ENCODE assay signal across 1 cellular context in the genomic region with DNA sequence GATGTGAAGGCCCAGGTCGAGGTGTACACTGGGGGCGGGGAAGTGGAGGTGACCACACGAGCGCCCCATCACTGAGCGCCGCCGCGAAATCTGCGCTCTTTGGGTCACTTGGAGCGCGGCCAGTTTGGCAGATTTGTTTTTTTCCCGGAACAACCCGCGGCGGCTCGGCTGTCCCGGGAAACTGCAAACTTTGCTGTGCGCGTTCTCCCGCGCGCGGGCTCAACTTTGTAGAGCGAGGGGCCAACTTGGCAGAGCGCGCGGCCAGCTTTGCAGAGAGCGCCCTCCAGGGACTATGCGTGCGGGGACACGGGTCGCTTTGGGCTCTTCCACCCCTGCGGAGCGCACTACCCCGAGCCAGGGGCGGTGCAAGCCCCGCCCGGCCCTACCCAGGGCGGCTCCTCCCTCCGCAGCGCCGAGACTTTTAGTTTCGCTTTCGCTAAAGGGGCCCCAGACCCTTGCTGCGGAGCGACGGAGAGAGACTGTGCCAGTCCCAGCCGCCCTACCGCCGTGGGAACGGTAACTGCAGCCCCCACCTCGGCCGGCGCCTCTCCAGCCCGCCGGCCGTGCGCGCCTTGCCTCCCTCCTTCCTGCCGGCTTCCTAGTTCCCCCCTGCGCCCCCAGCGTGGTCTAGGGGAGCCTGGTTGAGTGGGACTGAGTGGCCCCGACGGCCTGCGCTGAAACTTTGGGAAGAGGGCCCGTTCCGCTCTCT.
A peak's percentile ranks its signal among the peaks of the same experiment; 100 is the strongest.
TF ChIP-seq lines count a peak whose summit lies in the region.

CASP7 (plus strand) TSS at position 450 of the 709 bp plus-strand sequence. CDS start 17,582 bp downstream, outside the sequence.

TF ChIP-seq in HEK293, 187 proteins besides CTCF, POLR2A, EP300 and RAD21 (continued from another document and continues in another):
- TF ChIP-seq, protein P1, sequence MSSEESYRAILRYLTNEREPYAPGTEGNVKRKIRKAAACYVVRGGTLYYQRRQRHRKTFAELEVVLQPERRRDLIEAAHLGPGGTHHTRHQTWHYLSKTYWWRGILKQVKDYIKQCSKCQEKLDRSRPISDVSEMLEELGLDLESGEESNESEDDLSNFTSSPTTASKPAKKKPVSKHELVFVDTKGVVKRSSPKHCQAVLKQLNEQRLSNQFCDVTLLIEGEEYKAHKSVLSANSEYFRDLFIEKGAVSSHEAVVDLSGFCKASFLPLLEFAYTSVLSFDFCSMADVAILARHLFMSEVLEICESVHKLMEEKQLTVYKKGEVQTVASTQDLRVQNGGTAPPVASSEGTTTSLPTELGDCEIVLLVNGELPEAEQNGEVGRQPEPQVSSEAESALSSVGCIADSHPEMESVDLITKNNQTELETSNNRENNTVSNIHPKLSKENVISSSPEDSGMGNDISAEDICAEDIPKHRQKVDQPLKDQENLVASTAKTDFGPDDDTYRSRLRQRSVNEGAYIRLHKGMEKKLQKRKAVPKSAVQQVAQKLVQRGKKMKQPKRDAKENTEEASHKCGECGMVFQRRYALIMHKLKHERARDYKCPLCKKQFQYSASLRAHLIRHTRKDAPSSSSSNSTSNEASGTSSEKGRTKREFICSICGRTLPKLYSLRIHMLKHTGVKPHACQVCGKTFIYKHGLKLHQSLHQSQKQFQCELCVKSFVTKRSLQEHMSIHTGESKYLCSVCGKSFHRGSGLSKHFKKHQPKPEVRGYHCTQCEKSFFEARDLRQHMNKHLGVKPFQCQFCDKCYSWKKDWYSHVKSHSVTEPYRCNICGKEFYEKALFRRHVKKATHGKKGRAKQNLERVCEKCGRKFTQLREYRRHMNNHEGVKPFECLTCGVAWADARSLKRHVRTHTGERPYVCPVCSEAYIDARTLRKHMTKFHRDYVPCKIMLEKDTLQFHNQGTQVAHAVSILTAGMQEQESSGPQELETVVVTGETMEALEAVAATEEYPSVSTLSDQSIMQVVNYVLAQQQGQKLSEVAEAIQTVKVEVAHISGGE (tag by site-specific recombination; conservative IDR thresholded peaks at IDR 0.05; ENCODE audit: low read depth), result peak; percentile 62
- TF ChIP-seq ZFP69B (tag by site-specific recombination; IDR thresholded peaks at IDR 0.05) (no peak), ZNF174 (tag by site-specific recombination; IDR thresholded peaks at IDR 0.05) (no peak), ZNF664 (tag by site-specific recombination; IDR thresholded peaks at IDR 0.05) (no peak), YY1 (tag by site-specific recombination; IDR thresholded peaks at IDR 0.05) (0 out of 2 replicates have a peak, but pooled peaks have one; percentile 43), ZEB2 (tag by site-specific recombination; IDR thresholded peaks at IDR 0.05) (peak; percentile 81), ZNF548 (tag by site-specific recombination; IDR thresholded peaks at IDR 0.05) (no peak), ZFP3 (tag by site-specific recombination; IDR thresholded peaks at IDR 0.05; ENCODE audit: low read depth) (no peak), ZNF704 (tag by site-specific recombination; IDR thresholded peaks at IDR 0.05) (no peak), ZNF560 (tag by site-specific recombination; IDR thresholded peaks at IDR 0.05; ENCODE audit: borderline replicate concordance) (no peak), SP3 (tag by site-specific recombination; IDR thresholded peaks at IDR 0.05) (peak; percentile 80), HIC1 (tag by site-specific recombination; IDR thresholded peaks at IDR 0.05) (peak; percentile 66), FEZF1 (tag by site-specific recombination; IDR thresholded peaks at IDR 0.05) (peak; percentile 26; the same call in 1 of the 2 replicates), ZNF701 (tag by site-specific recombination; IDR thresholded peaks at IDR 0.05) (no peak), ZNF626 (tag by site-specific recombination; IDR thresholded peaks at IDR 0.05) (no peak), ZNF2 (tag by site-specific recombination; IDR thresholded peaks at IDR 0.05) (no peak; the same call in none of the 2 replicates), EGR2 (tag by site-specific recombination; IDR thresholded peaks at IDR 0.05; ENCODE audit: low read depth) (no peak), ZNF777 (tag by site-specific recombination; IDR thresholded peaks at IDR 0.05; ENCODE audit: borderline replicate concordance) (peak; percentile 64; the same call in 1 of the 2 replicates), ZNF677 (tag by site-specific recombination; IDR thresholded peaks at IDR 0.05) (no peak), ZFHX2 (tag by site-specific recombination; conservative IDR thresholded peaks at IDR 0.05) (peak; percentile 48), ZNF670 (tag by site-specific recombination; IDR thresholded peaks at IDR 0.05; ENCODE audit: low read depth) (no peak), ZNF302 (tag by site-specific recombination; IDR thresholded peaks at IDR 0.05; ENCODE audit: low read depth) (no peak), ZNF837 (tag by site-specific recombination; IDR thresholded peaks at IDR 0.05) (no peak), ZNF433 (tag by site-specific recombination; IDR thresholded peaks at IDR 0.05; ENCODE audit: low read depth) (no peak), ZNF266 (tag by site-specific recombination; IDR thresholded peaks at IDR 0.05; ENCODE audit: low read depth) (no peak), ZFP41 (tag by site-specific recombination; IDR thresholded peaks at IDR 0.05; ENCODE audit: borderline replicate concordance) (no peak), ZNF132 (tag by site-specific recombination; IDR thresholded peaks at IDR 0.05; ENCODE audit: borderline replicate concordance) (no peak), ZNF549 (tag by site-specific recombination; IDR thresholded peaks at IDR 0.05) (no peak), ZNF658 (tag by site-specific recombination; IDR thresholded peaks at IDR 0.05) (no peak), ZNF785 (tag by site-specific recombination; IDR thresholded peaks at IDR 0.05) (no peak), ZBTB8A (tag by site-specific recombination; IDR thresholded peaks at IDR 0.05) (peak; percentile 86), ZNF571 (tag by site-specific recombination; IDR thresholded peaks at IDR 0.05) (no peak), GFI1B (tag by site-specific recombination; IDR thresholded peaks at IDR 0.05) (peak; percentile 60; the same call in 1 of the 2 replicates), ZNF148 (tag by site-specific recombination; IDR thresholded peaks at IDR 0.05; ENCODE audit: borderline replicate concordance) (no peak), ZNF112 (tag by site-specific recombination; IDR thresholded peaks at IDR 0.05) (no peak), IKZF3 (tag by site-specific recombination; IDR thresholded peaks at IDR 0.05) (no peak), ZNF624 (tag by site-specific recombination; IDR thresholded peaks at IDR 0.05) (no peak), MEIS1 (CRISPR knock-in tag; IDR thresholded peaks at IDR 0.05; ENCODE audit: borderline replicate concordance) (no peak), ZSCAN16 (tag by site-specific recombination; IDR thresholded peaks at IDR 0.05) (no peak), ZNF707 (tag by site-specific recombination; IDR thresholded peaks at IDR 0.05) (no peak), ZNF473 (tag by site-specific recombination; IDR thresholded peaks at IDR 0.05) (no peak), ZNF510 (tag by site-specific recombination; IDR thresholded peaks at IDR 0.05; ENCODE audit: insufficient replicate concordance) (no peak), TRIM28 (IDR thresholded peaks at IDR 0.05; ENCODE audit: borderline replicate concordance, low read length) (no peak), ZNF555 (tag by site-specific recombination; conservative IDR thresholded peaks at IDR 0.05) (no peak)
- TF ChIP-seq, protein P2, sequence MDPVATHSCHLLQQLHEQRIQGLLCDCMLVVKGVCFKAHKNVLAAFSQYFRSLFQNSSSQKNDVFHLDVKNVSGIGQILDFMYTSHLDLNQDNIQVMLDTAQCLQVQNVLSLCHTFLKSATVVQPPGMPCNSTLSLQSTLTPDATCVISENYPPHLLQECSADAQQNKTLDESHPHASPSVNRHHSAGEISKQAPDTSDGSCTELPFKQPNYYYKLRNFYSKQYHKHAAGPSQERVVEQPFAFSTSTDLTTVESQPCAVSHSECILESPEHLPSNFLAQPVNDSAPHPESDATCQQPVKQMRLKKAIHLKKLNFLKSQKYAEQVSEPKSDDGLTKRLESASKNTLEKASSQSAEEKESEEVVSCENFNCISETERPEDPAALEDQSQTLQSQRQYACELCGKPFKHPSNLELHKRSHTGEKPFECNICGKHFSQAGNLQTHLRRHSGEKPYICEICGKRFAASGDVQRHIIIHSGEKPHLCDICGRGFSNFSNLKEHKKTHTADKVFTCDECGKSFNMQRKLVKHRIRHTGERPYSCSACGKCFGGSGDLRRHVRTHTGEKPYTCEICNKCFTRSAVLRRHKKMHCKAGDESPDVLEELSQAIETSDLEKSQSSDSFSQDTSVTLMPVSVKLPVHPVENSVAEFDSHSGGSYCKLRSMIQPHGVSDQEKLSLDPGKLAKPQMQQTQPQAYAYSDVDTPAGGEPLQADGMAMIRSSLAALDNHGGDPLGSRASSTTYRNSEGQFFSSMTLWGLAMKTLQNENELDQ (tag by site-specific recombination; IDR thresholded peaks at IDR 0.05; ENCODE audit: low read depth), result no peak
- TF ChIP-seq, protein P3, sequence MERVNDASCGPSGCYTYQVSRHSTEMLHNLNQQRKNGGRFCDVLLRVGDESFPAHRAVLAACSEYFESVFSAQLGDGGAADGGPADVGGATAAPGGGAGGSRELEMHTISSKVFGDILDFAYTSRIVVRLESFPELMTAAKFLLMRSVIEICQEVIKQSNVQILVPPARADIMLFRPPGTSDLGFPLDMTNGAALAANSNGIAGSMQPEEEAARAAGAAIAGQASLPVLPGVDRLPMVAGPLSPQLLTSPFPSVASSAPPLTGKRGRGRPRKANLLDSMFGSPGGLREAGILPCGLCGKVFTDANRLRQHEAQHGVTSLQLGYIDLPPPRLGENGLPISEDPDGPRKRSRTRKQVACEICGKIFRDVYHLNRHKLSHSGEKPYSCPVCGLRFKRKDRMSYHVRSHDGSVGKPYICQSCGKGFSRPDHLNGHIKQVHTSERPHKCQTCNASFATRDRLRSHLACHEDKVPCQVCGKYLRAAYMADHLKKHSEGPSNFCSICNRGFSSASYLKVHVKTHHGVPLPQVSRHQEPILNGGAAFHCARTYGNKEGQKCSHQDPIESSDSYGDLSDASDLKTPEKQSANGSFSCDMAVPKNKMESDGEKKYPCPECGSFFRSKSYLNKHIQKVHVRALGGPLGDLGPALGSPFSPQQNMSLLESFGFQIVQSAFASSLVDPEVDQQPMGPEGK (tag by site-specific recombination; IDR thresholded peaks at IDR 0.05), result peak; percentile 76
- TF ChIP-seq, protein P4, sequence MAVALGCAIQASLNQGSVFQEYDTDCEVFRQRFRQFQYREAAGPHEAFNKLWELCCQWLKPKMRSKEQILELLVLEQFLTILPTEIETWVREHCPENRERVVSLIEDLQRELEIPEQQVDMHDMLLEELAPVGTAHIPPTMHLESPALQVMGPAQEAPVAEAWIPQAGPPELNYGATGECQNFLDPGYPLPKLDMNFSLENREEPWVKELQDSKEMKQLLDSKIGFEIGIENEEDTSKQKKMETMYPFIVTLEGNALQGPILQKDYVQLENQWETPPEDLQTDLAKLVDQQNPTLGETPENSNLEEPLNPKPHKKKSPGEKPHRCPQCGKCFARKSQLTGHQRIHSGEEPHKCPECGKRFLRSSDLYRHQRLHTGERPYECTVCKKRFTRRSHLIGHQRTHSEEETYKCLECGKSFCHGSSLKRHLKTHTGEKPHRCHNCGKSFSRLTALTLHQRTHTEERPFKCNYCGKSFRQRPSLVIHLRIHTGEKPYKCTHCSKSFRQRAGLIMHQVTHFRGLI (tag by site-specific recombination; IDR thresholded peaks at IDR 0.05), result peak; percentile 59; the same call in 1 of the 2 replicates
- TF ChIP-seq, protein P5, sequence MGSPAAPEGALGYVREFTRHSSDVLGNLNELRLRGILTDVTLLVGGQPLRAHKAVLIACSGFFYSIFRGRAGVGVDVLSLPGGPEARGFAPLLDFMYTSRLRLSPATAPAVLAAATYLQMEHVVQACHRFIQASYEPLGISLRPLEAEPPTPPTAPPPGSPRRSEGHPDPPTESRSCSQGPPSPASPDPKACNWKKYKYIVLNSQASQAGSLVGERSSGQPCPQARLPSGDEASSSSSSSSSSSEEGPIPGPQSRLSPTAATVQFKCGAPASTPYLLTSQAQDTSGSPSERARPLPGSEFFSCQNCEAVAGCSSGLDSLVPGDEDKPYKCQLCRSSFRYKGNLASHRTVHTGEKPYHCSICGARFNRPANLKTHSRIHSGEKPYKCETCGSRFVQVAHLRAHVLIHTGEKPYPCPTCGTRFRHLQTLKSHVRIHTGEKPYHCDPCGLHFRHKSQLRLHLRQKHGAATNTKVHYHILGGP (tag by site-specific recombination; IDR thresholded peaks at IDR 0.05), result no peak
